22 cellular contexts compared by ENCODE assay signal in genomic region chr11:82505384-82505783, GRCh38.
"Had no signal": no experiment of that assay in that cellular context is flagged by ENCODE, and none has a peak within 500 bp of the region (broad histone marks: within the 10 kb centered on the region; RNA-seq: fewer than 3 reads in every experiment).

No MANE protein-coding gene starts in this region.

- H3K36me3 Mint-ChIP-seq: IgD-negative memory B cell had no signal

- DNase-seq: MG63, NCI-H1092, NCI-H1105 treated with DMSO at 0.1 percent for 48 hours, NCI-H1417 treated with DMSO at 0.1 percent for 48 hours, NCI-H146, NCI-H1694 treated with DMSO at 0.1 percent for 48 hours, NCI-H2029, NCI-H2081 treated with DMSO at 0.1 percent for 48 hours, NCI-H2171, NCI-H226, NCI-H446, NCI-H510A, NCI-H524 treated with DMSO at 0.1 percent for 48 hours, NCI-H69, NCI-H774, PC-3, SHP77, SJCRH30 had no signal

- H3K4me1 ChIP-seq: SJCRH30 had no signal

- H3K9me3 Mint-ChIP-seq: IgD-negative memory B cell had no signal

- H3K27ac Mint-ChIP-seq: IgD-negative memory B cell had no signal

- H3K4me1 Mint-ChIP-seq: IgD-negative memory B cell had no signal

- H3K27me3 ChIP-seq: SJCRH30 had no signal

- H3K4me3 Mint-ChIP-seq: IgD-negative memory B cell had no signal

- H3K36me3 ChIP-seq: MG63, SJCRH30 had no signal

- H3K9me3 ChIP-seq: MG63, SJCRH30 had no signal

- H3K27ac ChIP-seq: HL-60, RWPE1, SJCRH30 had no signal

- H3K4me3 ChIP-seq: K562, MG63, SJCRH30 had no signal

- H3K27me3 Mint-ChIP-seq: IgD-negative memory B cell had no signal
